8 cellular contexts compared by ENCODE assay signal in the genomic region with DNA sequence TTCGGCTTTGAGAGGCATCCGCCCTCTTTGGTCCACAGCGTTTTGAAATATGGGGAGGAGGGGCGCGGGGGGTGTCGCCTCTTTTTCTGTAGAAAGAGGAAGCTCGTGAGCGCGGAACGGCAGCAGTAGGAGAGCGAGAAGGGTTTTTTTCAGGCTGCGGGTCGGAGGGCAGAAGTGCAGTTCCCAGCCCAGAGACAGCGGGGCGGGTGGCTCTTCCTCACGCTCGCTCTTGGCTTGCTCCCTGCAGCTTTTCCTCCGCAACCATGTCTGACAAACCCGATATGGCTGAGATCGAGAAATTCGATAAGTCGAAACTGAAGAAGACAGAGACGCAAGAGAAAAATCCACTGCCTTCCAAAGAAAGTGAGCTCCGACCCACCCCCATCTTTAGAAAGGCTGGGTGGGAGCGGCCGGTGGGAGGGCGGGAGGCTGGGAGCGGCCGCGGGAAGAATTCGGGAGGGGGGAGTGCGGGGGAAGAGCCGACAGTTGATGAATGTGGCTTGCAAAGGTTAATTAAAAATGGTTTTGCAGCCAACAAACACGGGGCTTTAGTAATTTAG.
A peak's percentile ranks its signal among the peaks of the same experiment; 100 is the strongest.
DNase-seq lines count a peak whose midpoint lies in the region; ATAC-seq and TF ChIP-seq lines count a peak whose summit lies in the region.

No MANE protein-coding gene starts in this region.

- peaks cover 31% of the 10 kb centered on the region for H3K36me3 Mint-ChIP-seq in nephron (ENCODE audit: low read depth)

- peaks cover 4% of the 10 kb centered on the region for H3K27me3 Mint-ChIP-seq in nephron (ENCODE audit: low read depth)

- ATAC-seq in GM21737 (IDR thresholded peaks at IDR 0.05; ENCODE audit: unreplicated experiment), result no peak
- no peak for ATAC-seq in GM19467 (IDR thresholded peaks at IDR 0.05; ENCODE audit: unreplicated experiment)

- peaks cover 40% of the 10 kb centered on the region for H3K4me1 Mint-ChIP-seq in nephron

- DNase-seq in NCI-H146 treated with DMSO at 0.1 percent for 48 hours (lab: John Stamatoyannopoulos, UW; ENCODE audit: unreplicated experiment), result peak; percentile 47
- peak; percentile 46 for DNase-seq in activated CD8-positive, alpha-beta memory T cell treated with anti-CD3 and anti-CD28 coated beads, Interleukin-2, amount 50 U/mL, for 4 hours
- peak; percentile 48 for DNase-seq in fibroblast of peridontal ligament (ENCODE audit: extremely low read depth)
- no peak for DNase-seq in midbrain (lab: John Stamatoyannopoulos, UW)

- TF ChIP-seq CTCF in nephron (IDR thresholded peaks at IDR 0.05; ENCODE audit: unreplicated experiment in 3 of 3), result no peak

- peak overlapping the region; percentile 74 for H3K4me3 ChIP-seq in GM08714 (ENCODE audit: low read length)

- H3K9me3 Mint-ChIP-seq in nephron, result peaks cover 21% of the 10 kb centered on the region

- peak overlapping the region; percentile 93 to 98 (median 98) for H3K4me3 Mint-ChIP-seq in nephron

- H3K27ac Mint-ChIP-seq in nephron, result peak overlapping the region; percentile 89 to 99 (median 98)
